In genomic region chr11:44992774-44993173, GRCh38 we compare ENCODE assay signal across 18 cellular contexts.
"Had no signal": no experiment of that assay in that cellular context is flagged by ENCODE, and none has a peak within 500 bp of the region (broad histone marks: within the 10 kb centered on the region; RNA-seq: fewer than 3 reads in every experiment).

No MANE protein-coding gene starts in this region.

- H3K4me1 Mint-ChIP-seq: activated naive CD4-positive, alpha-beta T cell treated with anti-CD3 and anti-CD28 coated beads, Interleukin-2, amount 50 U/mL, for 24 hours had no signal

- H3K4me3 ChIP-seq: esophagus muscularis mucosa, gastrocnemius medialis, left ventricle myocardium inferior, right atrium auricular region, upper lobe of left lung had no signal

- H3K27me3 Mint-ChIP-seq: activated naive CD4-positive, alpha-beta T cell treated with anti-CD3 and anti-CD28 coated beads, Interleukin-2, amount 50 U/mL, for 24 hours had no signal

- H3K36me3 Mint-ChIP-seq: activated naive CD4-positive, alpha-beta T cell treated with anti-CD3 and anti-CD28 coated beads, Interleukin-2, amount 50 U/mL, for 24 hours; naive thymus-derived CD8-positive, alpha-beta T cell; WTC11 had no signal

- H3K27me3 ChIP-seq: esophagus muscularis mucosa, gastrocnemius medialis, right atrium auricular region, upper lobe of left lung had no signal

- H3K9me3 ChIP-seq: esophagus muscularis mucosa, gastrocnemius medialis, left ventricle myocardium inferior, right atrium auricular region, upper lobe of left lung had no signal

- H3K36me3 ChIP-seq: brain microvascular endothelial cell, esophagus muscularis mucosa, gastrocnemius medialis, left ventricle myocardium inferior, right atrium auricular region, upper lobe of left lung had no signal

- H3K4me3 Mint-ChIP-seq: activated naive CD4-positive, alpha-beta T cell treated with anti-CD3 and anti-CD28 coated beads, Interleukin-2, amount 50 U/mL, for 24 hours; naive thymus-derived CD8-positive, alpha-beta T cell; WTC11 had no signal

- DNase-seq: activated CD4-positive, alpha-beta T cell treated with anti-CD3 and anti-CD28 coated beads, Interleukin-2, amount 50 U/mL, for 4 hours; activated effector memory CD4-positive, alpha-beta T cell treated with anti-CD3 and anti-CD28 coated beads, Interleukin-2, amount 50 U/mL, for 16 hours; brain microvascular endothelial cell; dermis blood vessel endothelial cell; effector memory CD4-positive, alpha-beta T cell; hippocampal formation; left ventricle myocardium inferior; naive thymus-derived CD8-positive, alpha-beta T cell; stimulated activated CD4-positive, alpha-beta T cell treated with anti-CD3 and anti-CD28 coated beads, Interleukin-4, amount 100 ng/mL, for 24 hours; stimulated activated naive CD4-positive, alpha-beta T cell treated with Interleukin-2 at 50 U/mL for 16 hours; T-helper 9 cell; upper lobe of left lung had no signal

- H3K27ac Mint-ChIP-seq: activated naive CD4-positive, alpha-beta T cell treated with anti-CD3 and anti-CD28 coated beads, Interleukin-2, amount 50 U/mL, for 24 hours; naive thymus-derived CD8-positive, alpha-beta T cell; progenitor cell of endocrine pancreas; WTC11 had no signal

- H3K9me3 Mint-ChIP-seq: activated naive CD4-positive, alpha-beta T cell treated with anti-CD3 and anti-CD28 coated beads, Interleukin-2, amount 50 U/mL, for 24 hours; naive thymus-derived CD8-positive, alpha-beta T cell; WTC11 had no signal

- ATAC-seq: naive thymus-derived CD8-positive, alpha-beta T cell; WTC11 had no signal

- H3K27ac ChIP-seq: brain microvascular endothelial cell, esophagus muscularis mucosa, left ventricle myocardium inferior, right atrium auricular region, upper lobe of left lung had no signal
